1 cellular context compared by ENCODE assay signal in the genomic region with DNA sequence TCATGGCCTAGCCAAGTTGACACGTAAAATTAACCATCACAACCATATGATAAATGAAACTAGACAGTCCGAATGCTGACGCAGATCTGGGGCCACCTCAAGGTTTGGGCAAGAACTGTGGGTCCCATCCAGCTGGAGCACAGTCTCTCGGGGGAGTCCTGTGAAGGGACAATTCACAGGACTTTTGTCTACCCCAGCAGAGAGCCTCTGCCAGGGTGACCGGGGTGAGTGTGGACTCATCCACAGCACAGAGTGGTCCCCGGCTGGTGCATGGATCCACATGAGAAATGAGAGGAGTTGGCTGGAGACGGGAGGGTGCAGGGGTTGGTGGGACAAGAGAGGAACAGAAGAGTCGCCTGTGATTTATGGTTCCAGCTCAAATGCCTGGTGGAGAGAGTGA.
TF ChIP-seq lines count a peak whose summit lies in the region.

No MANE protein-coding gene starts in this region.

TF ChIP-seq in H1, 55 proteins besides CTCF, POLR2A, EP300 and RAD21:
- TF ChIP-seq RBBP5 (IDR thresholded peaks at IDR 0.05; ENCODE audit: borderline replicate concordance, low read depth, low read length) = no peak
- no peak for TF ChIP-seq HDAC6 (IDR thresholded peaks at IDR 0.05; ENCODE audit: low read depth, low read length)
- no peak for TF ChIP-seq CTBP2 (IDR thresholded peaks at IDR 0.05; ENCODE audit: borderline replicate concordance, insufficient read depth, insufficient read length, low read length)
- no peak for TF ChIP-seq BCL11A (IDR thresholded peaks at IDR 0.05; ENCODE audit: low read depth in 2 of 2, low read length in 2 of 2)
- TF ChIP-seq POLR2AphosphoS5 (IDR thresholded peaks at IDR 0.05; ENCODE audit: low read depth, low read length) = no peak
- TF ChIP-seq, protein P1, sequence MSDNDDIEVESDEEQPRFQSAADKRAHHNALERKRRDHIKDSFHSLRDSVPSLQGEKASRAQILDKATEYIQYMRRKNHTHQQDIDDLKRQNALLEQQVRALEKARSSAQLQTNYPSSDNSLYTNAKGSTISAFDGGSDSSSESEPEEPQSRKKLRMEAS (IDR thresholded peaks at IDR 0.05) = no peak
- TF ChIP-seq CHD1 (IDR thresholded peaks at IDR 0.05; ENCODE audit: low read depth, low read length) = no peak
- no peak for TF ChIP-seq CBX8 (IDR thresholded peaks at IDR 0.05; ENCODE audit: borderline replicate concordance, low read depth, low read length)
- no peak for TF ChIP-seq NRF1 (IDR thresholded peaks at IDR 0.05; ENCODE audit: low read depth, low read length)
- TF ChIP-seq BACH1 (IDR thresholded peaks at IDR 0.05; ENCODE audit: low read length) = no peak
- TF ChIP-seq CBX5 (IDR thresholded peaks at IDR 0.05; ENCODE audit: low read depth, low read length) = no peak
- TF ChIP-seq KDM5A (IDR thresholded peaks at IDR 0.05; ENCODE audit: low read length) = no peak
- TF ChIP-seq SIN3A (conservative IDR thresholded peaks at IDR 0.05 in 1 of 2, IDR thresholded peaks at IDR 0.05 in 1 of 2; ENCODE audit: low read depth in 1 of 2, low read length in 2 of 2) = no peak
- TF ChIP-seq SUZ12 (IDR thresholded peaks at IDR 0.05; ENCODE audit: low read length) = no peak
- no peak for TF ChIP-seq POU5F1 (IDR thresholded peaks at IDR 0.05; ENCODE audit: low read depth, low read length)
- TF ChIP-seq TCF12 (IDR thresholded peaks at IDR 0.05; ENCODE audit: low read depth, low read length) = no peak
- TF ChIP-seq, protein P2, sequence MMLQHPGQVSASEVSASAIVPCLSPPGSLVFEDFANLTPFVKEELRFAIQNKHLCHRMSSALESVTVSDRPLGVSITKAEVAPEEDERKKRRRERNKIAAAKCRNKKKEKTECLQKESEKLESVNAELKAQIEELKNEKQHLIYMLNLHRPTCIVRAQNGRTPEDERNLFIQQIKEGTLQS (IDR thresholded peaks at IDR 0.05; ENCODE audit: insufficient read depth, low read depth, low read length) = no peak
- no peak for TF ChIP-seq SP4 (IDR thresholded peaks at IDR 0.05; ENCODE audit: low read length)
- no peak for TF ChIP-seq CHD2 (IDR thresholded peaks at IDR 0.05; ENCODE audit: low read length)
